2 cellular contexts compared by ENCODE assay signal in genomic region chr11:45961841-45962240, GRCh38.
TF ChIP-seq lines count a peak whose summit lies in the region.

No MANE protein-coding gene starts in this region.

TF ChIP-seq in GM12878, 131 proteins besides CTCF, POLR2A, EP300 and RAD21 (continues in another document):
- no peak for TF ChIP-seq KLF5 (IDR thresholded peaks at IDR 0.05; ENCODE audit: partially characterized antibody)
- TF ChIP-seq JUNB (IDR thresholded peaks at IDR 0.05): no peak
- no peak for TF ChIP-seq BCLAF1 (IDR thresholded peaks at IDR 0.05)
- TF ChIP-seq USF1 (IDR thresholded peaks at IDR 0.05; ENCODE audit: borderline replicate concordance, extremely low read length, insufficient read depth, low read depth, low read length): no peak
- TF ChIP-seq ZNF217 (IDR thresholded peaks at IDR 0.05): no peak
- TF ChIP-seq BCL11A (IDR thresholded peaks at IDR 0.05; ENCODE audit: low read depth, low read length): no peak
- TF ChIP-seq SPI1 (IDR thresholded peaks at IDR 0.05; ENCODE audit: borderline replicate concordance, insufficient read depth, low read depth, low read length): no peak
- TF ChIP-seq, protein P1, sequence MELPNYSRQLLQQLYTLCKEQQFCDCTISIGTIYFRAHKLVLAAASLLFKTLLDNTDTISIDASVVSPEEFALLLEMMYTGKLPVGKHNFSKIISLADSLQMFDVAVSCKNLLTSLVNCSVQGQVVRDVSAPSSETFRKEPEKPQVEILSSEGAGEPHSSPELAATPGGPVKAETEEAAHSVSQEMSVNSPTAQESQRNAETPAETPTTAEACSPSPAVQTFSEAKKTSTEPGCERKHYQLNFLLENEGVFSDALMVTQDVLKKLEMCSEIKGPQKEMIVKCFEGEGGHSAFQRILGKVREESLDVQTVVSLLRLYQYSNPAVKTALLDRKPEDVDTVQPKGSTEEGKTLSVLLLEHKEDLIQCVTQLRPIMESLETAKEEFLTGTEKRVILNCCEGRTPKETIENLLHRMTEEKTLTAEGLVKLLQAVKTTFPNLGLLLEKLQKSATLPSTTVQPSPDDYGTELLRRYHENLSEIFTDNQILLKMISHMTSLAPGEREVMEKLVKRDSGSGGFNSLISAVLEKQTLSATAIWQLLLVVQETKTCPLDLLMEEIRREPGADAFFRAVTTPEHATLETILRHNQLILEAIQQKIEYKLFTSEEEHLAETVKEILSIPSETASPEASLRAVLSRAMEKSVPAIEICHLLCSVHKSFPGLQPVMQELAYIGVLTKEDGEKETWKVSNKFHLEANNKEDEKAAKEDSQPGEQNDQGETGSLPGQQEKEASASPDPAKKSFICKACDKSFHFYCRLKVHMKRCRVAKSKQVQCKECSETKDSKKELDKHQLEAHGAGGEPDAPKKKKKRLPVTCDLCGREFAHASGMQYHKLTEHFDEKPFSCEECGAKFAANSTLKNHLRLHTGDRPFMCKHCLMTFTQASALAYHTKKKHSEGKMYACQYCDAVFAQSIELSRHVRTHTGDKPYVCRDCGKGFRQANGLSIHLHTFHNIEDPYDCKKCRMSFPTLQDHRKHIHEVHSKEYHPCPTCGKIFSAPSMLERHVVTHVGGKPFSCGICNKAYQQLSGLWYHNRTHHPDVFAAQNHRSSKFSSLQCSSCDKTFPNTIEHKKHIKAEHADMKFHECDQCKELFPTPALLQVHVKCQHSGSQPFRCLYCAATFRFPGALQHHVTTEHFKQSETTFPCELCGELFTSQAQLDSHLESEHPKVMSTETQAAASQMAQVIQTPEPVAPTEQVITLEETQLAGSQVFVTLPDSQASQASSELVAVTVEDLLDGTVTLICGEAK (IDR thresholded peaks at IDR 0.05; ENCODE audit: borderline replicate concordance): no peak
- no peak for TF ChIP-seq ATF7 (IDR thresholded peaks at IDR 0.05; ENCODE audit: low read depth)
- no peak for TF ChIP-seq ZBED1 (IDR thresholded peaks at IDR 0.05; ENCODE audit: borderline replicate concordance)
- no peak for TF ChIP-seq ZNF687 (IDR thresholded peaks at IDR 0.05)
- no peak for TF ChIP-seq RFX5 (IDR thresholded peaks at IDR 0.05; ENCODE audit: low read depth, low read length)
- no peak for TF ChIP-seq MTA2 (IDR thresholded peaks at IDR 0.05; ENCODE audit: low read depth)
- TF ChIP-seq SREBF1 (IDR thresholded peaks at IDR 0.05; ENCODE audit: low read length): no peak
- TF ChIP-seq MEF2B (IDR thresholded peaks at IDR 0.05; ENCODE audit: partially characterized antibody, poor library complexity, severe bottlenecking): no peak

TF ChIP-seq in GM23338, 12 proteins besides CTCF, POLR2A, EP300 and RAD21:
- TF ChIP-seq CREB1 (CRISPR knock-in tag; IDR thresholded peaks at IDR 0.05; ENCODE audit: low read depth) (no peak), ZNF331 (CRISPR knock-in tag; IDR thresholded peaks at IDR 0.05; ENCODE audit: low read depth) (no peak), EZH2phosphoT487 (IDR thresholded peaks at IDR 0.05; ENCODE audit: unreplicated experiment) (no peak), NANOG (IDR thresholded peaks at IDR 0.05; ENCODE audit: borderline replicate concordance) (no peak), POLR2AphosphoS5 (IDR thresholded peaks at IDR 0.05; ENCODE audit: low read depth) (no peak), ETS1 (IDR thresholded peaks at IDR 0.05) (no peak)
- TF ChIP-seq, protein P2, sequence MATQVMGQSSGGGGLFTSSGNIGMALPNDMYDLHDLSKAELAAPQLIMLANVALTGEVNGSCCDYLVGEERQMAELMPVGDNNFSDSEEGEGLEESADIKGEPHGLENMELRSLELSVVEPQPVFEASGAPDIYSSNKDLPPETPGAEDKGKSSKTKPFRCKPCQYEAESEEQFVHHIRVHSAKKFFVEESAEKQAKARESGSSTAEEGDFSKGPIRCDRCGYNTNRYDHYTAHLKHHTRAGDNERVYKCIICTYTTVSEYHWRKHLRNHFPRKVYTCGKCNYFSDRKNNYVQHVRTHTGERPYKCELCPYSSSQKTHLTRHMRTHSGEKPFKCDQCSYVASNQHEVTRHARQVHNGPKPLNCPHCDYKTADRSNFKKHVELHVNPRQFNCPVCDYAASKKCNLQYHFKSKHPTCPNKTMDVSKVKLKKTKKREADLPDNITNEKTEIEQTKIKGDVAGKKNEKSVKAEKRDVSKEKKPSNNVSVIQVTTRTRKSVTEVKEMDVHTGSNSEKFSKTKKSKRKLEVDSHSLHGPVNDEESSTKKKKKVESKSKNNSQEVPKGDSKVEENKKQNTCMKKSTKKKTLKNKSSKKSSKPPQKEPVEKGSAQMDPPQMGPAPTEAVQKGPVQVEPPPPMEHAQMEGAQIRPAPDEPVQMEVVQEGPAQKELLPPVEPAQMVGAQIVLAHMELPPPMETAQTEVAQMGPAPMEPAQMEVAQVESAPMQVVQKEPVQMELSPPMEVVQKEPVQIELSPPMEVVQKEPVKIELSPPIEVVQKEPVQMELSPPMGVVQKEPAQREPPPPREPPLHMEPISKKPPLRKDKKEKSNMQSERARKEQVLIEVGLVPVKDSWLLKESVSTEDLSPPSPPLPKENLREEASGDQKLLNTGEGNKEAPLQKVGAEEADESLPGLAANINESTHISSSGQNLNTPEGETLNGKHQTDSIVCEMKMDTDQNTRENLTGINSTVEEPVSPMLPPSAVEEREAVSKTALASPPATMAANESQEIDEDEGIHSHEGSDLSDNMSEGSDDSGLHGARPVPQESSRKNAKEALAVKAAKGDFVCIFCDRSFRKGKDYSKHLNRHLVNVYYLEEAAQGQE (IDR thresholded peaks at IDR 0.05; ENCODE audit: unreplicated experiment): no peak
